Comparison of ENCODE assay signal across 8 cellular contexts in the genomic region with DNA sequence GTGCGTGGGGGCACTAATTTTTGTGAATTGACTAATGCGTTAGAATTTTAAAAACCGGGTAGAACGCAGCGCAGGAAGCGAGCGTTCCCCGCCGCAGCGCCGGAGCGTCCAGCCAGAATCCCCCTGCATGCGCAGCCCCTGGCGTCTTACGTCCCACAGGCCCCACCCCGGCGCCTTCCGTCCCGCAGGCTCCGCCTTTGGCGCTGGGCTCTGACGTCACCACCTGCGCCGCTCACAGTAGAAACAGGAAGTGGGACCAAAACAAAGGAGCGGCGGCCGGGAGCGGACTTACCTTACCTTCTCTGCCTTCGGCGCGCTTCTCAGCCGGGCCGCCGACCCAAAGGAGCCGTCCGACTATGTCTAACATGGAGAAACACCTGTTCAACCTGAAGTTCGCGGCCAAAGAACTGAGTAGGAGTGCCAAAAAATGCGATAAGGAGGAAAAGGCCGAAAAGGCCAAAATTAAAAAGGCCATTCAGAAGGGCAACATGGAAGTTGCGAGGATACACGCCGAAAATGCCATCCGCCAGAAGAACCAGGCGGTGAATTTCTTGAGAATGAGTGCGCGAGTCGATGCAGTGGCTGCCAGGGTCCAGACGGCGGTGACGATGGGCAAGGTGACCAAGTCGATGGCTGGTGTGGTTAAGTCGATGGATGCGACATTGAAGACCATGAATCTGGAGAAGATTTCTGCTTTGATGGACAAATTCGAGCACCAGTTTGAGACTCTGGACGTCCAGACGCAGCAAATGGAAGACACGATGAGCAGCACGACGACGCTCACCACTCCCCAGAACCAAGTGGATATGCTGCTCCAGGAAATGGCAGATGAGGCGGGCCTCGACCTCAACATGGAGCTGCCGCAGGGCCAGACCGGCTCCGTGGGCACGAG. TPM values are rescaled to one million over a fixed set of nuclear protein-coding genes. Genes with fewer than 3 reads are reported as not detected.
DNase-seq lines count a peak whose midpoint lies in the region; ATAC-seq and TF ChIP-seq lines count a peak whose summit lies in the region.

A gene with protein sequence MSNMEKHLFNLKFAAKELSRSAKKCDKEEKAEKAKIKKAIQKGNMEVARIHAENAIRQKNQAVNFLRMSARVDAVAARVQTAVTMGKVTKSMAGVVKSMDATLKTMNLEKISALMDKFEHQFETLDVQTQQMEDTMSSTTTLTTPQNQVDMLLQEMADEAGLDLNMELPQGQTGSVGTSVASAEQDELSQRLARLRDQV (plus strand): TSS at position 258 of the 892 bp plus-strand sequence. CDS start 99 bp downstream, at position 357.

- H3K4me1 Mint-ChIP-seq in activated T-cell treated with anti-CD3 and anti-CD28 coated beads, Interleukin-2, amount 50 U/mL, for 72 hours (ENCODE audit: low read depth): peaks cover 37% of the 10 kb centered on the region

- H3K4me3 ChIP-seq in KMS-11 (IDR thresholded peaks at IDR 0.05; ENCODE audit: insufficient read depth, low read depth, low read length) (peak within 1 kb of the TSS; percentile 77), Peyer's patch (peak within 1 kb of the TSS; percentile 75 to 84 (median 80)), esophagus muscularis mucosa (peak within 1 kb of the TSS; percentile 66 to 94 (median 82))

- TF ChIP-seq POLR2A in Peyer's patch (IDR thresholded peaks at IDR 0.05): peak; percentile 96 to 99
- peak; percentile 96 for TF ChIP-seq POLR2A in esophagus muscularis mucosa (IDR thresholded peaks at IDR 0.05; ENCODE audit: low read depth)

- peak within 1 kb of the TSS; percentile 98 for H3K4me2 ChIP-seq in KMS-11

- H3K27ac ChIP-seq in KMS-11 (peak within 1 kb of the TSS; percentile 76), Peyer's patch (peak within 1 kb of the TSS; percentile 89 to 94 (median 92)), esophagus muscularis mucosa (replicated peaks in 1 of 4) (peak within 1 kb of the TSS; percentile 86 to 96 (median 94))

- H3K79me2 ChIP-seq in KMS-11 (ENCODE audit: insufficient read depth, low read depth): peaks cover 21% of the 10 kb centered on the region

- ATAC-seq in GM21723 (IDR thresholded peaks at IDR 0.05; ENCODE audit: unreplicated experiment): peak; percentile 91
- peak; percentile 96 to 98 for ATAC-seq in activated T-cell treated with anti-CD3 and anti-CD28 coated beads, Interleukin-2, amount 50 U/mL, for 72 hours (replicated peaks in 1 of 2)

- peak within 1 kb of the TSS; percentile 91 for H2AFZ ChIP-seq in KMS-11 (ENCODE audit: low read depth)

- H3K9ac ChIP-seq in KMS-11: peak within 1 kb of the TSS; percentile 82

- no peaks in the 10 kb centered on the region for H3K9me3 Mint-ChIP-seq in activated T-cell treated with anti-CD3 and anti-CD28 coated beads, Interleukin-2, amount 50 U/mL, for 72 hours

- peaks cover 2 to 7% of the 10 kb centered on the region in 2 donors for H3K36me3 Mint-ChIP-seq in activated T-cell treated with anti-CD3 and anti-CD28 coated beads, Interleukin-2, amount 50 U/mL, for 72 hours (ENCODE audit: insufficient read depth in 2 of 2)

- H3K36me3 ChIP-seq in KMS-11 (ENCODE audit: insufficient read depth) (no peaks in the 10 kb centered on the region), Peyer's patch (no peaks in the 10 kb centered on the region), esophagus muscularis mucosa (peaks cover 0 to 12% (median 8%) of the 10 kb centered on the region in 4 donors)

- H3K4me1 ChIP-seq in KMS-11 (ENCODE audit: low read depth, poor library complexity, severe bottlenecking): peaks cover 15% of the 10 kb centered on the region
- H3K4me1 ChIP-seq in Peyer's patch: peaks cover 0 to 32% (median 14%) of the 10 kb centered on the region in 4 donors
- H3K4me1 ChIP-seq in esophagus muscularis mucosa: peaks cover 31 to 48% (median 43%) of the 10 kb centered on the region in 4 donors

- WGBS in esophagus muscularis mucosa: 0% methylated on average over 44 of the region's 67 CpGs

- H3K4me3 Mint-ChIP-seq in activated T-cell treated with anti-CD3 and anti-CD28 coated beads, Interleukin-2, amount 50 U/mL, for 72 hours: peak within 1 kb of the TSS; percentile 96 to 99

- H3K27me3 Mint-ChIP-seq in activated T-cell treated with anti-CD3 and anti-CD28 coated beads, Interleukin-2, amount 50 U/mL, for 72 hours (ENCODE audit: low read depth): no peaks in the 10 kb centered on the region

- H3K9me3 ChIP-seq in Peyer's patch (no peaks in the 10 kb centered on the region), esophagus muscularis mucosa (peaks cover 0 to 3% (median 0%) of the 10 kb centered on the region in 4 donors)

- DNase-seq in DMS53 (lab: John Stamatoyannopoulos, UW) (peak; percentile 100), Peyer's patch (peak; percentile 98 to 99 (median 98)), esophagus muscularis mucosa (ENCODE audit: extremely low spot score) (peak; percentile 99), myocyte (ENCODE audit: low read depth) (peak; percentile 97)
- peak; percentile 97 to 98 for DNase-seq in activated T-cell treated with anti-CD3 and anti-CD28 coated beads, Interleukin-2, amount 50 U/mL, for 72 hours
- DNase-seq in stimulated activated CD8-positive, alpha-beta memory T cell treated with anti-CD3 and anti-CD28 coated beads, Interleukin-7, amount 100 ng/mL, for 48 hours (ENCODE audit: extremely low read depth in 1 of 2, low read depth in 1 of 2): peak; percentile 91 to 94

- no peaks in the 10 kb centered on the region for H4K20me1 ChIP-seq in KMS-11 (ENCODE audit: insufficient read depth)

- H3K27me3 ChIP-seq in KMS-11 (ENCODE audit: insufficient read depth, low read depth) (no peaks in the 10 kb centered on the region), Peyer's patch (no peaks in the 10 kb centered on the region), esophagus muscularis mucosa (no peaks in the 10 kb centered on the region)

- intact Hi-C loops in esophagus muscularis mucosa (cut with DNase I): loop anchor here (5.0 to 10.0 kb wide), 2 partner anchors 56 to 133 kb away; a partner anchor contains a TSS

- peak; percentile 13 for TF ChIP-seq EP300 in esophagus muscularis mucosa (IDR thresholded peaks at IDR 0.05)

- TF ChIP-seq CTCF in KMS-11 (conservative IDR thresholded peaks at IDR 0.05; ENCODE audit: low read depth, low read length) (no peak), Peyer's patch (IDR thresholded peaks at IDR 0.05) (peak in 1 of 6 experiments; percentile 13), esophagus muscularis mucosa (IDR thresholded peaks at IDR 0.05) (peak in 1 of 3 experiments; percentile 22)

- H3K27ac Mint-ChIP-seq in activated T-cell treated with anti-CD3 and anti-CD28 coated beads, Interleukin-2, amount 50 U/mL, for 72 hours: peak within 1 kb of the TSS; percentile 100

RNA-seq across cellular contexts. Expression of the gene that starts here (rescaled TPM):
- 10 to 100 TPM; 51.1 to 71.6 (median 65.0) TPM for total RNA-seq in Peyer's patch
- total RNA-seq in activated T-cell treated with anti-CD3 and anti-CD28 coated beads, Interleukin-2, amount 50 U/mL, for 72 hours: 10 to 100 TPM; 29.8 to 31.3 TPM
- total RNA-seq in esophagus muscularis mucosa: 10 to 100 TPM; 42.0 to 58.6 (median 49.7) TPM
- 46.1 and 52.9 TPM in 2 replicates for total RNA-seq in myocyte
- polyA plus RNA-seq in myocyte (2012): 35.0 TPM

Comparison
In these comparisons a context has a peak if more than half of its experiments do, and no peak if none do; other contexts are left out.
1. Peak in every context shown above with its lines: DNase-seq, ATAC-seq, H3K4me3 ChIP-seq and H3K27ac ChIP-seq.